Comparison of ENCODE assay signal across 9 cellular contexts in the genomic region with DNA sequence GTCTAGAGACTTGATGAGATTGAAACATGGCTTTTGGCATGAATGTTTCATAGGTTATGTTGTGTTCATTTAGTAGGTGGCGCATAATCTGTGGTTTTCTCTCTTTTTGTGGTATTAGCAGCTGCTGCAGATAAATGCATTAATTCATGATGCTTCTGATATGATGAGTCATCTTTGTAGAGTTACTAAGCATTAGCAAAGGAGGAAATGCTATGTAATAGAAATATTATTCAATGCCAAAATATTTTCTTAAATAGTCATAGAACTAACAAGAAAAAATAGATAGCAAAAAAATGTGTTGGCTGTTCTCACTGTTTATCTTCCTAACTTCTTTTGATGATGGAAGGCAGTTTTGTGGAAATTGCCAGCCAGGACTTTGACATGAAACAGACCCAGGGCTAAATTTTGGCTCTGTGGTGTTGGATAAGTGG.
DNase-seq lines count a peak whose midpoint lies in the region; ATAC-seq and TF ChIP-seq lines count a peak whose summit lies in the region.
"Had no signal": no experiment of that assay in that cellular context is flagged by ENCODE, and none has a peak within 500 bp of the region (broad histone marks: within the 10 kb centered on the region; RNA-seq: fewer than 3 reads in every experiment).

No MANE protein-coding gene starts in this region.

- peak overlapping the region; percentile 26 for H3K4me3 Mint-ChIP-seq in activated T-cell treated with anti-CD3 and anti-CD28 coated beads, Interleukin-2, amount 50 U/mL, for 24 hours
- H3K4me3 Mint-ChIP-seq in stimulated activated naive B cell treated with anti-CD40 and anti-IgM and Interleukin-4, amounts not matched to agents 10 μg/mL and 1 μg/mL and 100 μg/mL, for 72 hours = peak overlapping the region; percentile 70

- H3K27ac Mint-ChIP-seq in activated T-cell treated with anti-CD3 and anti-CD28 coated beads, Interleukin-2, amount 50 U/mL, for 24 hours = no peak overlapping the region
- no peak overlapping the region for H3K27ac Mint-ChIP-seq in stimulated activated naive B cell treated with anti-CD40 and anti-IgM and Interleukin-4, amounts not matched to agents 10 μg/mL and 1 μg/mL and 100 μg/mL, for 72 hours

- no peak for DNase-seq in activated T-cell treated with anti-CD3 and anti-CD28 coated beads, Interleukin-2, amount 50 U/mL, for 24 hours
- no peak for DNase-seq in activated T-cell treated with anti-CD3 and anti-CD28 coated beads, Interleukin-2, amount 50 U/mL, for 1 hour
- DNase-seq in glomerular visceral epithelial cell (ENCODE audit: extremely low spot score) = peak; percentile 43
- DNase-seq in stimulated activated naive B cell treated with anti-CD40 and anti-IgM and Interleukin-4, amounts not matched to agents 10 μg/mL and 1 μg/mL and 100 μg/mL, for 72 hours = no peak
- DNase-seq in NCI-H510A treated with DMSO at 0.1 percent for 48 hours (lab: John Stamatoyannopoulos, UW) = no peak
- no peak for DNase-seq in NCI-H2029 (lab: John Stamatoyannopoulos, UW)
- DNase-seq: activated naive CD4-positive, alpha-beta T cell had no signal

- H3K36me3 Mint-ChIP-seq in activated T-cell treated with anti-CD3 and anti-CD28 coated beads, Interleukin-2, amount 50 U/mL, for 24 hours (ENCODE audit: low read depth) = peaks cover 46% of the 10 kb centered on the region
- peaks cover 10 to 12% of the 10 kb centered on the region in 2 donors for H3K36me3 Mint-ChIP-seq in stimulated activated naive B cell treated with anti-CD40 and anti-IgM and Interleukin-4, amounts not matched to agents 10 μg/mL and 1 μg/mL and 100 μg/mL, for 72 hours

- H3K4me3 ChIP-seq in WI38 (ENCODE audit: low read depth, low read length) = peak overlapping the region; percentile 41

- no peak for ATAC-seq in stimulated activated naive B cell treated with anti-CD40 and anti-IgM and Interleukin-4, amounts not matched to agents 10 μg/mL and 1 μg/mL and 100 μg/mL, for 72 hours (replicated peaks)
- ATAC-seq in HG03108 (IDR thresholded peaks at IDR 0.05; ENCODE audit: unreplicated experiment) = no peak

- H3K27me3 Mint-ChIP-seq in activated T-cell treated with anti-CD3 and anti-CD28 coated beads, Interleukin-2, amount 50 U/mL, for 24 hours = peaks cover 21% of the 10 kb centered on the region
- no peaks in the 10 kb centered on the region for H3K27me3 Mint-ChIP-seq in stimulated activated naive B cell treated with anti-CD40 and anti-IgM and Interleukin-4, amounts not matched to agents 10 μg/mL and 1 μg/mL and 100 μg/mL, for 72 hours

- TF ChIP-seq CTCF in WI38 (IDR thresholded peaks at IDR 0.05; ENCODE audit: low read depth, low read length) = no peak

- no peaks in the 10 kb centered on the region for H3K9me3 Mint-ChIP-seq in activated T-cell treated with anti-CD3 and anti-CD28 coated beads, Interleukin-2, amount 50 U/mL, for 24 hours
- no peaks in the 10 kb centered on the region for H3K9me3 Mint-ChIP-seq in stimulated activated naive B cell treated with anti-CD40 and anti-IgM and Interleukin-4, amounts not matched to agents 10 μg/mL and 1 μg/mL and 100 μg/mL, for 72 hours

- peaks cover 43% of the 10 kb centered on the region for H3K4me1 Mint-ChIP-seq in activated T-cell treated with anti-CD3 and anti-CD28 coated beads, Interleukin-2, amount 50 U/mL, for 24 hours (ENCODE audit: low read depth)
- H3K4me1 Mint-ChIP-seq in stimulated activated naive B cell treated with anti-CD40 and anti-IgM and Interleukin-4, amounts not matched to agents 10 μg/mL and 1 μg/mL and 100 μg/mL, for 72 hours = peaks cover 12 to 24% of the 10 kb centered on the region in 2 donors
